1 cellular context compared by ENCODE assay signal in the genomic region with DNA sequence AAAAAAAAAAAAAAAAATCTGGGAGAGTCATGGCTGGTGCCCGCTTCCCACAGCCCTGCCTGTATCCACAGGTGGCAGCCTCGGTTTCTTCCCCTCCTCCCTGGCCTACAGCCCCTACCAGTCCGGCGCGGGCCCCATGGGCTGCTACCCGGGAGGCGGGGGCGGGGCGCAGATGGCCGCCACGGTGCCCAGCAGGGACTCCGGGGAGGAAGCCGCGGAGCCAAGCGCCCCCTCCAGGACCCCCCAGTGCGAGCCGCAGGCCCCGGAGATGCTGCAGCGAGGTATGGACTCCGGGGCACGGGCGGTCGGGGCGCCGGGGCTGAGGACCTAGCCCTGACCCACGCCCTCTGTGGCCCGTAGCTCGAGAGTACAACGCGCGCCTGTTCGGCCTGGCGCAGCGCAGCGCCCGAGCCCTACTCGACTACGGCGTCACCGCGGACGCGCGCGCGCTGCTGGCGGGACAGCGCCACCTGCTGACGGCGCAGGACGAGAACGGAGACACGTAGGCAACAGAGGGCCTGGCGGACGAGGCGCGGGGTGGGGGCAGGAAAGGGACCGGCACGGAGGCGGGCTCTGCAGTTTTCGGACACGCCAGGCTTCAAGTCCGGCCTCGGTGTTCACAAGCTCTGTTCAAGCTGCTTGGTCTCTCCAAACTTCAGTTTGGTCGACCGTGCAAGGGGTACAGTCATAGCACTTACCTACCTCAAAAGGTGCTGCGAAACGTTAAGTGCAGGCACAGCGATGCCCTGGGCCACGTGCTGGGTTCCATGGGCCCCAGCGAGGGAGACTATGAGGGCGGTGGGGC.
TF ChIP-seq lines count a peak whose summit lies in the region.

No MANE protein-coding gene starts in this region.

TF ChIP-seq in K562, 482 proteins besides CTCF, POLR2A, EP300 and RAD21 (continued from another document and continues in another):
- TF ChIP-seq ZBTB40 (IDR thresholded peaks at IDR 0.05) (no peak), ZBTB40 (CRISPR knock-in tag; IDR thresholded peaks at IDR 0.05) (no peak), TRIM28 (IDR thresholded peaks at IDR 0.05) (no peak), ZBED1 (IDR thresholded peaks at IDR 0.05) (no peak), BCL6 (CRISPR knock-in tag; IDR thresholded peaks at IDR 0.05) (no peak), SAFB (IDR thresholded peaks at IDR 0.05; ENCODE audit: borderline replicate concordance, low read depth, low read length) (peak; percentile 53; the same call in 1 of the 2 replicates), KLF6 (CRISPR knock-in tag; IDR thresholded peaks at IDR 0.05; ENCODE audit: borderline replicate concordance) (no peak), EWSR1 (IDR thresholded peaks at IDR 0.05; ENCODE audit: borderline replicate concordance, low read depth, partially characterized antibody) (no peak), ZNF77 (CRISPR knock-in tag; IDR thresholded peaks at IDR 0.05) (no peak), HNRNPH1 (optimal IDR thresholded peaks at IDR 0.05; ENCODE audit: low read depth, low read length) (no peak), JUND (IDR thresholded peaks at IDR 0.05; ENCODE audit: borderline replicate concordance, low read depth, low read length) (peak; percentile 44), JUND (tag; IDR thresholded peaks at IDR 0.05; ENCODE audit: borderline replicate concordance, low read depth, low read length) (no peak; the same call in 2 of the 3 replicates), NR2F6 (CRISPR knock-in tag; IDR thresholded peaks at IDR 0.05) (no peak), ZC3H8 (IDR thresholded peaks at IDR 0.05) (no peak), ARID1B (IDR thresholded peaks at IDR 0.05) (0 out of 2 replicates have a peak, but pooled peaks have one; percentile 6), ZBTB7A (IDR thresholded peaks at IDR 0.05; ENCODE audit: borderline replicate concordance, control insufficient read depth, low read depth, low read length) (peak; percentile 52; the same call in 1 of the 2 replicates), BRF1 (IDR thresholded peaks at IDR 0.05; ENCODE audit: borderline replicate concordance, extremely low read depth, insufficient read length) (no peak), RBM25 (IDR thresholded peaks at IDR 0.05; ENCODE audit: low read depth, low read length, severe bottlenecking) (no peak), ZNF639 (CRISPR knock-in tag; conservative IDR thresholded peaks at IDR 0.05 in 1 of 2, IDR thresholded peaks at IDR 0.05 in 1 of 2) (no peak), L3MBTL2 (IDR thresholded peaks at IDR 0.05) (peak; percentile 79), HMGN3 (IDR thresholded peaks at IDR 0.05; ENCODE audit: borderline replicate concordance, extremely low read depth, insufficient read length, low read depth, low read length) (peak; percentile 23), CHD4 (IDR thresholded peaks at IDR 0.05; ENCODE audit: insufficient read depth, insufficient replicate concordance, low read depth, low read length, poor library complexity, severe bottlenecking) (no peak), TEAD2 (tag; IDR thresholded peaks at IDR 0.05) (no peak), RFX7 (CRISPR knock-in tag; IDR thresholded peaks at IDR 0.05) (no peak), PTTG1 (tag; IDR thresholded peaks at IDR 0.05; ENCODE audit: low read depth) (no peak), ZNF436 (CRISPR knock-in tag; IDR thresholded peaks at IDR 0.05) (no peak), SIN3B (IDR thresholded peaks at IDR 0.05; ENCODE audit: low read depth) (peak; percentile 32; the same call in 1 of the 2 replicates), ARHGAP35 (IDR thresholded peaks at IDR 0.05; ENCODE audit: partially characterized antibody) (no peak), ZZZ3 (IDR thresholded peaks at IDR 0.05) (no peak), RAD51 (IDR thresholded peaks at IDR 0.05; ENCODE audit: borderline replicate concordance, low read depth) (no peak), STAT5B (CRISPR knock-in tag; IDR thresholded peaks at IDR 0.05) (no peak), PPARD (CRISPR knock-in tag; IDR thresholded peaks at IDR 0.05) (no peak), CCAR2 (IDR thresholded peaks at IDR 0.05; ENCODE audit: low read depth, low read length) (no peak), ARID3B (CRISPR knock-in tag; IDR thresholded peaks at IDR 0.05; ENCODE audit: borderline replicate concordance) (no peak), TFAM (CRISPR knock-in tag; conservative IDR thresholded peaks at IDR 0.05) (no peak), CHD1 (IDR thresholded peaks at IDR 0.05; ENCODE audit: low read length) (no peak), CEBPB (tag; IDR thresholded peaks at IDR 0.05) (no peak), PURB (CRISPR knock-in tag; IDR thresholded peaks at IDR 0.05; ENCODE audit: low read depth) (no peak), ZNF785 (CRISPR knock-in tag; IDR thresholded peaks at IDR 0.05) (no peak), CHD2 (IDR thresholded peaks at IDR 0.05; ENCODE audit: low read depth, low read length) (no peak), FUS (optimal IDR thresholded peaks at IDR 0.05; ENCODE audit: low read depth, low read length) (no peak), ZKSCAN1 (IDR thresholded peaks at IDR 0.05; ENCODE audit: low read depth, low read length) (no peak), MCM5 (IDR thresholded peaks at IDR 0.05; ENCODE audit: low read depth) (no peak), ZNF263 (CRISPR knock-in tag; IDR thresholded peaks at IDR 0.05; ENCODE audit: borderline replicate concordance) (no peak), HNRNPUL1 (IDR thresholded peaks at IDR 0.05; ENCODE audit: low read length) (no peak)
- TF ChIP-seq, protein P1, sequence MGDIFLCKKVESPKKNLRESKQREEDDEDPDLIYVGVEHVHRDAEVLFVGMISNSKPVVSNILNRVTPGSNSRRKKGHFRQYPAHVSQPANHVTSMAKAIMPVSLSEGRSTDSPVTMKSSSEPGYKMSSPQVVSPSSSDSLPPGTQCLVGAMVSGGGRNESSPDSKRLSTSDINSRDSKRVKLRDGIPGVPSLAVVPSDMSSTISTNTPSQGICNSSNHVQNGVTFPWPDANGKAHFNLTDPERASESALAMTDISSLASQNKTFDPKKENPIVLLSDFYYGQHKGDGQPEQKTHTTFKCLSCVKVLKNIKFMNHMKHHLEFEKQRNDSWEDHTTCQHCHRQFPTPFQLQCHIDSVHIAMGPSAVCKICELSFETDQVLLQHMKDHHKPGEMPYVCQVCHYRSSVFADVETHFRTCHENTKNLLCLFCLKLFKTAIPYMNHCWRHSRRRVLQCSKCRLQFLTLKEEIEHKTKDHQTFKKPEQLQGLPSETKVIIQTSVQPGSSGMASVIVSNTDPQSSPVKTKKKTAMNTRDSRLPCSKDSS (IDR thresholded peaks at IDR 0.05; ENCODE audit: low read depth, partially characterized antibody): no peak
- TF ChIP-seq, protein P2, sequence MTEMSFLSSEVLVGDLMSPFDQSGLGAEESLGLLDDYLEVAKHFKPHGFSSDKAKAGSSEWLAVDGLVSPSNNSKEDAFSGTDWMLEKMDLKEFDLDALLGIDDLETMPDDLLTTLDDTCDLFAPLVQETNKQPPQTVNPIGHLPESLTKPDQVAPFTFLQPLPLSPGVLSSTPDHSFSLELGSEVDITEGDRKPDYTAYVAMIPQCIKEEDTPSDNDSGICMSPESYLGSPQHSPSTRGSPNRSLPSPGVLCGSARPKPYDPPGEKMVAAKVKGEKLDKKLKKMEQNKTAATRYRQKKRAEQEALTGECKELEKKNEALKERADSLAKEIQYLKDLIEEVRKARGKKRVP (CRISPR knock-in tag; IDR thresholded peaks at IDR 0.05): no peak
- TF ChIP-seq, protein P3, sequence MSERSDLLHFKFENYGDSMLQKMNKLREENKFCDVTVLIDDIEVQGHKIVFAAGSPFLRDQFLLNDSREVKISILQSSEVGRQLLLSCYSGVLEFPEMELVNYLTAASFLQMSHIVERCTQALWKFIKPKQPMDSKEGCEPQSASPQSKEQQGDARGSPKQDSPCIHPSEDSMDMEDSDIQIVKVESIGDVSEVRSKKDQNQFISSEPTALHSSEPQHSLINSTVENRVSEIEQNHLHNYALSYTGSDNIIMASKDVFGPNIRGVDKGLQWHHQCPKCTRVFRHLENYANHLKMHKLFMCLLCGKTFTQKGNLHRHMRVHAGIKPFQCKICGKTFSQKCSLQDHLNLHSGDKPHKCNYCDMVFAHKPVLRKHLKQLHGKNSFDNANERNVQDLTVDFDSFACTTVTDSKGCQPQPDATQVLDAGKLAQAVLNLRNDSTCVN (CRISPR knock-in tag; IDR thresholded peaks at IDR 0.05): no peak
- TF ChIP-seq, protein P4, sequence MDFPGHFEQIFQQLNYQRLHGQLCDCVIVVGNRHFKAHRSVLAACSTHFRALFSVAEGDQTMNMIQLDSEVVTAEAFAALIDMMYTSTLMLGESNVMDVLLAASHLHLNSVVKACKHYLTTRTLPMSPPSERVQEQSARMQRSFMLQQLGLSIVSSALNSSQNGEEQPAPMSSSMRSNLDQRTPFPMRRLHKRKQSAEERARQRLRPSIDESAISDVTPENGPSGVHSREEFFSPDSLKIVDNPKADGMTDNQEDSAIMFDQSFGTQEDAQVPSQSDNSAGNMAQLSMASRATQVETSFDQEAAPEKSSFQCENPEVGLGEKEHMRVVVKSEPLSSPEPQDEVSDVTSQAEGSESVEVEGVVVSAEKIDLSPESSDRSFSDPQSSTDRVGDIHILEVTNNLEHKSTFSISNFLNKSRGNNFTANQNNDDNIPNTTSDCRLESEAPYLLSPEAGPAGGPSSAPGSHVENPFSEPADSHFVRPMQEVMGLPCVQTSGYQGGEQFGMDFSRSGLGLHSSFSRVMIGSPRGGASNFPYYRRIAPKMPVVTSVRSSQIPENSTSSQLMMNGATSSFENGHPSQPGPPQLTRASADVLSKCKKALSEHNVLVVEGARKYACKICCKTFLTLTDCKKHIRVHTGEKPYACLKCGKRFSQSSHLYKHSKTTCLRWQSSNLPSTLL (IDR thresholded peaks at IDR 0.05): no peak
